ENCODE assay signal across 1 cellular context in the genomic region with DNA sequence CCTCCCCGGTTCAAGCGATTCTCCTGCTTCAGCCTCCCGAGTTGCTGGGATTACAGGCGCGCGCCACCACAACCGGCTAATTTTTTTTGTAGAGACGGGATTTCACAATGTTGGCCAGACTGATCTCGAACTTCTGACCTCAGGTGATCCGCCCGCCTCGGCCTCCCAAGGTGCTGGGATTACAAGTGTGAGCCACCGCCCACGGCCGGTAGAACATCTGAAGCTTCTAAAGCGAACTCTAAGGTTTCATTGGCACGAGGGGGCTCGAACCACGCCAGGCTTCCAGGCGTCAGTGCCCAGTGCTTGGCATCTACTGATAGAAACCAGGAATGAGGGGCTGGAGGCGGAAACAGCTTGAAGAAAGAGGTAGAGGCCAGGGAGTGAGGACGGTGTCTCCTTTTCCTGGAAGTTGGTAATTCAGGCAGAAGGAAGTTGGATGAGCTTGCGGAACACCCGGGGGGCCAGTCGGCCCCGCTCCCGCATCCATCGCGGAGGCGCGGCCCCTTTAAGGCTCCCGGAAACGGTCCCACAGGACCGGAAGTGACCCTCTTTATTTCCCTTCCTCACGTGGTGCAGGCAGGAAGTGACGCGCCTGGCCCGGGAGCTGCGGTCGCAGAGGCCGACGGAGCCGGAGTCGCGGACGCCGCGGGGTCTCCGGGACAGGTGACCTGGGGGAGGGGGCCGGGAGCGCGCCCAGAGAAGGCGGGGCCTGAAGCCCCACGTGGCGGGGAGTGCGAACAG.
TF ChIP-seq lines count a peak whose summit lies in the region.

A gene (plus strand): TSS at position 579 of the 741 bp plus-strand sequence. CDS start 1,876 bp downstream, outside the sequence.

TF ChIP-seq in HEK293, 187 proteins besides CTCF, POLR2A, EP300 and RAD21 (continued from another document and continues in another):
- TF ChIP-seq ZNF549 (tag by site-specific recombination; IDR thresholded peaks at IDR 0.05) (no peak), ZBTB48 (tag by site-specific recombination; IDR thresholded peaks at IDR 0.05) (no peak), IKZF3 (tag by site-specific recombination; IDR thresholded peaks at IDR 0.05) (peak; percentile 63), ZNF175 (tag by site-specific recombination; IDR thresholded peaks at IDR 0.05) (no peak), GLIS1 (tag by site-specific recombination; IDR thresholded peaks at IDR 0.05) (peak; percentile 77), ZXDB (tag by site-specific recombination; IDR thresholded peaks at IDR 0.05) (peak; percentile 99), ZNF239 (tag by site-specific recombination; IDR thresholded peaks at IDR 0.05) (no peak), ZNF146 (tag by site-specific recombination; IDR thresholded peaks at IDR 0.05) (no peak), ZNF416 (tag by site-specific recombination; IDR thresholded peaks at IDR 0.05) (no peak), ZNF335 (tag by site-specific recombination; conservative IDR thresholded peaks at IDR 0.05) (peak; percentile 90), ZNF311 (tag by site-specific recombination; IDR thresholded peaks at IDR 0.05; ENCODE audit: borderline replicate concordance) (no peak), ZNF274 (IDR thresholded peaks at IDR 0.05; ENCODE audit: low read length) (no peak), ZNF274 (tag by site-specific recombination; IDR thresholded peaks at IDR 0.05; ENCODE audit: borderline replicate concordance) (no peak), ZNF37A (tag by site-specific recombination; IDR thresholded peaks at IDR 0.05) (no peak), ZNF610 (tag by site-specific recombination; IDR thresholded peaks at IDR 0.05; ENCODE audit: borderline replicate concordance) (peak; percentile 46; the same call in 1 of the 2 replicates), ZNF670 (tag by site-specific recombination; IDR thresholded peaks at IDR 0.05; ENCODE audit: low read depth) (no peak), ZNF19 (tag by site-specific recombination; IDR thresholded peaks at IDR 0.05; ENCODE audit: low read depth) (no peak), ZNF184 (tag by site-specific recombination; IDR thresholded peaks at IDR 0.05) (no peak), YY1 (tag by site-specific recombination; IDR thresholded peaks at IDR 0.05) (no peak), GFI1B (tag by site-specific recombination; IDR thresholded peaks at IDR 0.05) (no peak), ZFHX2 (tag by site-specific recombination; conservative IDR thresholded peaks at IDR 0.05) (peak; percentile 47), MZF1 (tag by site-specific recombination; IDR thresholded peaks at IDR 0.05; ENCODE audit: borderline replicate concordance) (no peak), ZNF558 (tag by site-specific recombination; IDR thresholded peaks at IDR 0.05) (no peak), ZNF341 (tag by site-specific recombination; IDR thresholded peaks at IDR 0.05; ENCODE audit: low read depth) (no peak), ZNF221 (tag by site-specific recombination; IDR thresholded peaks at IDR 0.05; ENCODE audit: borderline replicate concordance) (no peak), TRIM28 (IDR thresholded peaks at IDR 0.05; ENCODE audit: borderline replicate concordance, low read length) (no peak), ZNF473 (tag by site-specific recombination; IDR thresholded peaks at IDR 0.05) (no peak), ZSCAN23 (tag by site-specific recombination; IDR thresholded peaks at IDR 0.05) (no peak), ZNF16 (tag by site-specific recombination; IDR thresholded peaks at IDR 0.05; ENCODE audit: low read depth) (no peak), ZNF830 (tag by site-specific recombination; IDR thresholded peaks at IDR 0.05; ENCODE audit: low read depth) (no peak), ZNF792 (tag by site-specific recombination; IDR thresholded peaks at IDR 0.05) (no peak), ZNF121 (tag by site-specific recombination; IDR thresholded peaks at IDR 0.05) (no peak)
- TF ChIP-seq, protein P1, sequence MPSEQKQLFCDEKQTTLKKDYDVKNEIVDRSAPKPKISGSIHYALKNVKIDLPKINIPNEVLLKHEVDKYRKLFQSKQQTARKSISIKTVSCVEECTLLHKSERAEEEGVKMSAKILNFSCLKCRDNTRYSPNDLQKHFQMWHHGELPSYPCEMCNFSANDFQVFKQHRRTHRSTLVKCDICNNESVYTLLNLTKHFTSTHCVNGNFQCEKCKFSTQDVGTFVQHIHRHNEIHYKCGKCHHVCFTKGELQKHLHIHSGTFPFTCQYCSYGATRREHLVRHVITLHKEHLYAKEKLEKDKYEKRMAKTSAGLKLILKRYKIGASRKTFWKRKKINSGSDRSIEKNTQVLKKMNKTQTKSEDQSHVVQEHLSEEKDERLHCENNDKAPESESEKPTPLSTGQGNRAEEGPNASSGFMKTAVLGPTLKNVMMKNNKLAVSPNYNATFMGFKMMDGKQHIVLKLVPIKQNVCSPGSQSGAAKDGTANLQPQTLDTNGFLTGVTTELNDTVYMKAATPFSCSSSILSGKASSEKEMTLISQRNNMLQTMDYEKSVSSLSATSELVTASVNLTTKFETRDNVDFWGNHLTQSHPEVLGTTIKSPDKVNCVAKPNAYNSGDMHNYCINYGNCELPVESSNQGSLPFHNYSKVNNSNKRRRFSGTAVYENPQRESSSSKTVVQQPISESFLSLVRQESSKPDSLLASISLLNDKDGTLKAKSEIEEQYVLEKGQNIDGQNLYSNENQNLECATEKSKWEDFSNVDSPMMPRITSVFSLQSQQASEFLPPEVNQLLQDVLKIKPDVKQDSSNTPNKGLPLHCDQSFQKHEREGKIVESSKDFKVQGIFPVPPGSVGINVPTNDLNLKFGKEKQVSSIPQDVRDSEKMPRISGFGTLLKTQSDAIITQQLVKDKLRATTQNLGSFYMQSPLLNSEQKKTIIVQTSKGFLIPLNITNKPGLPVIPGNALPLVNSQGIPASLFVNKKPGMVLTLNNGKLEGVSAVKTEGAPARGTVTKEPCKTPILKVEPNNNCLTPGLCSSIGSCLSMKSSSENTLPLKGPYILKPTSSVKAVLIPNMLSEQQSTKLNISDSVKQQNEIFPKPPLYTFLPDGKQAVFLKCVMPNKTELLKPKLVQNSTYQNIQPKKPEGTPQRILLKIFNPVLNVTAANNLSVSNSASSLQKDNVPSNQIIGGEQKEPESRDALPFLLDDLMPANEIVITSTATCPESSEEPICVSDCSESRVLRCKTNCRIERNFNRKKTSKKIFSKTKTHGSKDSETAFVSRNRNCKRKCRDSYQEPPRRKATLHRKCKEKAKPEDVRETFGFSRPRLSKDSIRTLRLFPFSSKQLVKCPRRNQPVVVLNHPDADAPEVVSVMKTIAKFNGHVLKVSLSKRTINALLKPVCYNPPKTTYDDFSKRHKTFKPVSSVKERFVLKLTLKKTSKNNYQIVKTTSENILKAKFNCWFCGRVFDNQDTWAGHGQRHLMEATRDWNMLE (tag by site-specific recombination; conservative IDR thresholded peaks at IDR 0.05; ENCODE audit: low read depth) = peak; percentile 95
- TF ChIP-seq, protein P2, sequence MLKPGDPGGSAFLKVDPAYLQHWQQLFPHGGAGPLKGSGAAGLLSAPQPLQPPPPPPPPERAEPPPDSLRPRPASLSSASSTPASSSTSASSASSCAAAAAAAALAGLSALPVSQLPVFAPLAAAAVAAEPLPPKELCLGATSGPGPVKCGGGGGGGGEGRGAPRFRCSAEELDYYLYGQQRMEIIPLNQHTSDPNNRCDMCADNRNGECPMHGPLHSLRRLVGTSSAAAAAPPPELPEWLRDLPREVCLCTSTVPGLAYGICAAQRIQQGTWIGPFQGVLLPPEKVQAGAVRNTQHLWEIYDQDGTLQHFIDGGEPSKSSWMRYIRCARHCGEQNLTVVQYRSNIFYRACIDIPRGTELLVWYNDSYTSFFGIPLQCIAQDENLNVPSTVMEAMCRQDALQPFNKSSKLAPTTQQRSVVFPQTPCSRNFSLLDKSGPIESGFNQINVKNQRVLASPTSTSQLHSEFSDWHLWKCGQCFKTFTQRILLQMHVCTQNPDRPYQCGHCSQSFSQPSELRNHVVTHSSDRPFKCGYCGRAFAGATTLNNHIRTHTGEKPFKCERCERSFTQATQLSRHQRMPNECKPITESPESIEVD (tag by site-specific recombination; IDR thresholded peaks at IDR 0.05) = no peak
- TF ChIP-seq, protein P3, sequence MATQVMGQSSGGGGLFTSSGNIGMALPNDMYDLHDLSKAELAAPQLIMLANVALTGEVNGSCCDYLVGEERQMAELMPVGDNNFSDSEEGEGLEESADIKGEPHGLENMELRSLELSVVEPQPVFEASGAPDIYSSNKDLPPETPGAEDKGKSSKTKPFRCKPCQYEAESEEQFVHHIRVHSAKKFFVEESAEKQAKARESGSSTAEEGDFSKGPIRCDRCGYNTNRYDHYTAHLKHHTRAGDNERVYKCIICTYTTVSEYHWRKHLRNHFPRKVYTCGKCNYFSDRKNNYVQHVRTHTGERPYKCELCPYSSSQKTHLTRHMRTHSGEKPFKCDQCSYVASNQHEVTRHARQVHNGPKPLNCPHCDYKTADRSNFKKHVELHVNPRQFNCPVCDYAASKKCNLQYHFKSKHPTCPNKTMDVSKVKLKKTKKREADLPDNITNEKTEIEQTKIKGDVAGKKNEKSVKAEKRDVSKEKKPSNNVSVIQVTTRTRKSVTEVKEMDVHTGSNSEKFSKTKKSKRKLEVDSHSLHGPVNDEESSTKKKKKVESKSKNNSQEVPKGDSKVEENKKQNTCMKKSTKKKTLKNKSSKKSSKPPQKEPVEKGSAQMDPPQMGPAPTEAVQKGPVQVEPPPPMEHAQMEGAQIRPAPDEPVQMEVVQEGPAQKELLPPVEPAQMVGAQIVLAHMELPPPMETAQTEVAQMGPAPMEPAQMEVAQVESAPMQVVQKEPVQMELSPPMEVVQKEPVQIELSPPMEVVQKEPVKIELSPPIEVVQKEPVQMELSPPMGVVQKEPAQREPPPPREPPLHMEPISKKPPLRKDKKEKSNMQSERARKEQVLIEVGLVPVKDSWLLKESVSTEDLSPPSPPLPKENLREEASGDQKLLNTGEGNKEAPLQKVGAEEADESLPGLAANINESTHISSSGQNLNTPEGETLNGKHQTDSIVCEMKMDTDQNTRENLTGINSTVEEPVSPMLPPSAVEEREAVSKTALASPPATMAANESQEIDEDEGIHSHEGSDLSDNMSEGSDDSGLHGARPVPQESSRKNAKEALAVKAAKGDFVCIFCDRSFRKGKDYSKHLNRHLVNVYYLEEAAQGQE (tag by site-specific recombination; IDR thresholded peaks at IDR 0.05) = no peak
- TF ChIP-seq, protein P4, sequence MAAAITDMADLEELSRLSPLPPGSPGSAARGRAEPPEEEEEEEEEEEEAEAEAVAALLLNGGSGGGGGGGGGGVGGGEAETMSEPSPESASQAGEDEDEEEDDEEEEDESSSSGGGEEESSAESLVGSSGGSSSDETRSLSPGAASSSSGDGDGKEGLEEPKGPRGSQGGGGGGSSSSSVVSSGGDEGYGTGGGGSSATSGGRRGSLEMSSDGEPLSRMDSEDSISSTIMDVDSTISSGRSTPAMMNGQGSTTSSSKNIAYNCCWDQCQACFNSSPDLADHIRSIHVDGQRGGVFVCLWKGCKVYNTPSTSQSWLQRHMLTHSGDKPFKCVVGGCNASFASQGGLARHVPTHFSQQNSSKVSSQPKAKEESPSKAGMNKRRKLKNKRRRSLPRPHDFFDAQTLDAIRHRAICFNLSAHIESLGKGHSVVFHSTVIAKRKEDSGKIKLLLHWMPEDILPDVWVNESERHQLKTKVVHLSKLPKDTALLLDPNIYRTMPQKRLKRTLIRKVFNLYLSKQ (tag by site-specific recombination; IDR thresholded peaks at IDR 0.05; ENCODE audit: borderline replicate concordance) = no peak
- TF ChIP-seq, protein P5, sequence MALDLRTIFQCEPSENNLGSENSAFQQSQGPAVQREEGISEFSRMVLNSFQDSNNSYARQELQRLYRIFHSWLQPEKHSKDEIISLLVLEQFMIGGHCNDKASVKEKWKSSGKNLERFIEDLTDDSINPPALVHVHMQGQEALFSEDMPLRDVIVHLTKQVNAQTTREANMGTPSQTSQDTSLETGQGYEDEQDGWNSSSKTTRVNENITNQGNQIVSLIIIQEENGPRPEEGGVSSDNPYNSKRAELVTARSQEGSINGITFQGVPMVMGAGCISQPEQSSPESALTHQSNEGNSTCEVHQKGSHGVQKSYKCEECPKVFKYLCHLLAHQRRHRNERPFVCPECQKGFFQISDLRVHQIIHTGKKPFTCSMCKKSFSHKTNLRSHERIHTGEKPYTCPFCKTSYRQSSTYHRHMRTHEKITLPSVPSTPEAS (tag by site-specific recombination; IDR thresholded peaks at IDR 0.05) = no peak; the same call in 1 of the 2 replicates
- TF ChIP-seq, protein P6, sequence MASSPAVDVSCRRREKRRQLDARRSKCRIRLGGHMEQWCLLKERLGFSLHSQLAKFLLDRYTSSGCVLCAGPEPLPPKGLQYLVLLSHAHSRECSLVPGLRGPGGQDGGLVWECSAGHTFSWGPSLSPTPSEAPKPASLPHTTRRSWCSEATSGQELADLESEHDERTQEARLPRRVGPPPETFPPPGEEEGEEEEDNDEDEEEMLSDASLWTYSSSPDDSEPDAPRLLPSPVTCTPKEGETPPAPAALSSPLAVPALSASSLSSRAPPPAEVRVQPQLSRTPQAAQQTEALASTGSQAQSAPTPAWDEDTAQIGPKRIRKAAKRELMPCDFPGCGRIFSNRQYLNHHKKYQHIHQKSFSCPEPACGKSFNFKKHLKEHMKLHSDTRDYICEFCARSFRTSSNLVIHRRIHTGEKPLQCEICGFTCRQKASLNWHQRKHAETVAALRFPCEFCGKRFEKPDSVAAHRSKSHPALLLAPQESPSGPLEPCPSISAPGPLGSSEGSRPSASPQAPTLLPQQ (tag by site-specific recombination; IDR thresholded peaks at IDR 0.05) = peak; percentile 100
